Comparison of ENCODE assay signal across 1 cellular context in genomic region chr22:23857606-23858483, GRCh38.
TF ChIP-seq lines count a peak whose summit lies in the region.

TSS of gene SLC2A11 (plus strand) at chr22:23857875. CDS start at chr22:23858000, 125 bp downstream.

TF ChIP-seq in HEK293, 187 proteins besides CTCF, POLR2A, EP300 and RAD21 (continued from another document):
- TF ChIP-seq ZSCAN18 (tag by site-specific recombination; IDR thresholded peaks at IDR 0.05) (no peak), ZNF132 (tag by site-specific recombination; IDR thresholded peaks at IDR 0.05; ENCODE audit: borderline replicate concordance) (no peak), KLF16 (tag by site-specific recombination; IDR thresholded peaks at IDR 0.05) (peak; percentile 65; the same call in 1 of the 2 replicates), ZBTB17 (tag by site-specific recombination; IDR thresholded peaks at IDR 0.05) (peak; percentile 77), KLF8 (tag by site-specific recombination; IDR thresholded peaks at IDR 0.05) (0 out of 2 replicates have a peak, but pooled peaks have one; percentile 36), ZNF114 (tag by site-specific recombination; IDR thresholded peaks at IDR 0.05) (no peak), SP2 (tag by site-specific recombination; IDR thresholded peaks at IDR 0.05) (peak; percentile 66), KLF17 (tag by site-specific recombination; IDR thresholded peaks at IDR 0.05) (0 out of 2 replicates have a peak, but pooled peaks have one; percentile 20), ZFHX2 (tag by site-specific recombination; conservative IDR thresholded peaks at IDR 0.05) (peak; percentile 75), ZNF704 (tag by site-specific recombination; IDR thresholded peaks at IDR 0.05) (no peak), YY1 (tag by site-specific recombination; IDR thresholded peaks at IDR 0.05) (peak; percentile 71), ZNF398 (tag by site-specific recombination; IDR thresholded peaks at IDR 0.05) (peak; percentile 84), ZNF341 (tag by site-specific recombination; IDR thresholded peaks at IDR 0.05; ENCODE audit: low read depth) (peak; percentile 73), ZXDB (tag by site-specific recombination; IDR thresholded peaks at IDR 0.05) (0 out of 2 replicates have a peak, but pooled peaks have one; percentile 6), YY2 (tag by site-specific recombination; IDR thresholded peaks at IDR 0.05) (0 out of 2 replicates have a peak, but pooled peaks have one; percentile 36), TRIM28 (IDR thresholded peaks at IDR 0.05; ENCODE audit: borderline replicate concordance, low read length) (peak; percentile 46; the same call in 1 of the 2 replicates), ZSCAN30 (tag by site-specific recombination; IDR thresholded peaks at IDR 0.05) (0 out of 2 replicates have a peak, but pooled peaks have one; percentile 8), ZNF629 (tag by site-specific recombination; IDR thresholded peaks at IDR 0.05) (0 out of 2 replicates have a peak, but pooled peaks have one; percentile 3), ZNF138 (tag by site-specific recombination; IDR thresholded peaks at IDR 0.05; ENCODE audit: borderline replicate concordance) (no peak), ZNF10 (tag by site-specific recombination; IDR thresholded peaks at IDR 0.05) (0 out of 2 replicates have a peak, but pooled peaks have one; percentile 45), ZSCAN16 (tag by site-specific recombination; IDR thresholded peaks at IDR 0.05) (peak; percentile 80; the same call in 1 of the 2 replicates), ZNF26 (tag by site-specific recombination; IDR thresholded peaks at IDR 0.05) (no peak), ZNF391 (tag by site-specific recombination; IDR thresholded peaks at IDR 0.05; ENCODE audit: borderline replicate concordance, low read depth) (0 out of 2 replicates have a peak, but pooled peaks have one; percentile 19), ZBTB6 (tag by site-specific recombination; IDR thresholded peaks at IDR 0.05) (peak; percentile 69; the same call in 1 of the 2 replicates), ZNF48 (tag by site-specific recombination; IDR thresholded peaks at IDR 0.05) (no peak), ZNF449 (tag by site-specific recombination; IDR thresholded peaks at IDR 0.05) (peak; percentile 93), ZBTB48 (tag by site-specific recombination; IDR thresholded peaks at IDR 0.05) (peak; percentile 16; the same call in 1 of the 2 replicates), ZNF121 (tag by site-specific recombination; IDR thresholded peaks at IDR 0.05) (no peak), ZBTB8A (tag by site-specific recombination; IDR thresholded peaks at IDR 0.05) (peak; percentile 44; the same call in 1 of the 2 replicates), ZNF544 (tag by site-specific recombination; IDR thresholded peaks at IDR 0.05) (no peak)
